13 cellular contexts compared by ENCODE assay signal in genomic region chr2:240571314-240571973, GRCh38. TPM values are rescaled to one million over a fixed set of nuclear protein-coding genes. Genes with fewer than 3 reads are reported as not detected.
DNase-seq lines count a peak whose midpoint lies in the region; ATAC-seq, FAIRE-seq and TF ChIP-seq lines count a peak whose summit lies in the region.
"Had no signal": no experiment of that assay in that cellular context is flagged by ENCODE, and none has a peak within 500 bp of the region (broad histone marks: within the 10 kb centered on the region; RNA-seq: fewer than 3 reads in every experiment).

No MANE protein-coding gene starts in this region.

- no peaks in the 10 kb centered on the region for H3K36me3 Mint-ChIP-seq in stimulated activated naive CD8-positive, alpha-beta T cell treated with anti-CD3 and anti-CD28 coated beads, Interleukin-15, Interleukin-2, amounts not matched to agents 100 ng/mL and 50 ng/mL, for 24 hours (ENCODE audit: low read depth)

- no peak overlapping the region for H3K27ac ChIP-seq in GM12878 (ENCODE audit: control insufficient read depth, insufficient read depth)
- H3K27ac ChIP-seq: uterus had no signal

- SMC1A ChIA-PET in GM12878 (lab: Charles Lee; ENCODE audit: uncharacterized antibody, unreplicated experiment) = no interaction called here

- no TSS peak for BruUV-seq in GM12878 (replicated peaks; lab: Mats Ljungman, UMichigan)

- in situ Hi-C loops in GM12878 (cut with MboI) = no loop called here

- no peaks in the 10 kb centered on the region for H3K27me3 Mint-ChIP-seq in stimulated activated naive CD8-positive, alpha-beta T cell treated with anti-CD3 and anti-CD28 coated beads, Interleukin-15, Interleukin-2, amounts not matched to agents 100 ng/mL and 50 ng/mL, for 24 hours

- TF ChIP-seq RAD21 in GM12878 (IDR thresholded peaks at IDR 0.05; ENCODE audit: insufficient read depth, low read depth, low read length) = no peak

- peaks cover 32% of the 10 kb centered on the region for H3K4me1 Mint-ChIP-seq in stimulated activated naive CD8-positive, alpha-beta T cell treated with anti-CD3 and anti-CD28 coated beads, Interleukin-15, Interleukin-2, amounts not matched to agents 100 ng/mL and 50 ng/mL, for 24 hours (ENCODE audit: low read depth)

- no peaks in the 10 kb centered on the region; the same call in 1 of the 2 replicates for H4K20me1 ChIP-seq in GM12878 (ENCODE audit: control insufficient read depth, insufficient read depth)

- TF ChIP-seq POLR2A in GM12878 (IDR thresholded peaks at IDR 0.05; ENCODE audit: low read depth, low read length) = no peak
- TF ChIP-seq POLR2A in GM12892 (IDR thresholded peaks at IDR 0.05; ENCODE audit: low read depth, low read length) = no peak

- H3K9me3 ChIP-seq in GM12878 (replicated peaks; ENCODE audit: control insufficient read depth, insufficient read depth, low read length) (no peaks in the 10 kb centered on the region), mucosa of stomach (ENCODE audit: control insufficient read depth, low read length) (no peaks in the 10 kb centered on the region)
- H3K9me3 ChIP-seq: uterus had no signal

- POLR2A ChIA-PET in GM12878 (lab: Charles Lee) = interaction anchor here (0.6 to 1.0 kb wide), 2 partner anchors 15 to 750 kb away, joined by 3 to 5 read pairs; partner anchors contain the start of gene CAPN10

- CTCF ChIA-PET in GM12878 (lab: Yijun Ruan, JAX) = interaction anchor here (1.4 to 2.0 kb wide), 2 partner anchors 8 to 57 kb away, joined by 3 to 6 read pairs; no protein-coding TSS in a partner anchor

- H3K4me3 ChIP-seq in GM12878 (no peak overlapping the region), mucosa of stomach (ENCODE audit: low read length) (no peak overlapping the region)
- H3K4me3 ChIP-seq: uterus had no signal

- TF ChIP-seq EP300 in GM12878 (IDR thresholded peaks at IDR 0.05; ENCODE audit: borderline replicate concordance in 1 of 2, control insufficient read depth in 1 of 2, low read depth in 2 of 2, low read length in 2 of 2) = no peak

- peaks cover 0 to 1% of the 10 kb centered on the region in 2 experiments; a peak in 1 of 4 replicates for H3K36me3 ChIP-seq in GM12878 (ENCODE audit: control insufficient read depth in 2 of 2, insufficient read depth in 2 of 2, low read length in 1 of 2)
- H3K36me3 ChIP-seq in mucosa of stomach (ENCODE audit: control insufficient read depth, insufficient read depth, low read length) = peaks cover 15% of the 10 kb centered on the region
- H3K36me3 ChIP-seq: uterus had no signal

- 0 out of 2 replicates have a peak overlapping the region, but pooled peaks have one; percentile 9 for H3K4me2 ChIP-seq in GM12878 (ENCODE audit: control insufficient read depth, insufficient read depth)

- H3K27ac Mint-ChIP-seq in stimulated activated naive CD8-positive, alpha-beta T cell treated with anti-CD3 and anti-CD28 coated beads, Interleukin-15, Interleukin-2, amounts not matched to agents 100 ng/mL and 50 ng/mL, for 24 hours = peak overlapping the region; percentile 36

- no peaks in the 10 kb centered on the region for H3K9me3 Mint-ChIP-seq in stimulated activated naive CD8-positive, alpha-beta T cell treated with anti-CD3 and anti-CD28 coated beads, Interleukin-15, Interleukin-2, amounts not matched to agents 100 ng/mL and 50 ng/mL, for 24 hours

- WGBS in GM12878 (ENCODE audit: insufficient coverage, insufficient replicate concordance, low lambda C conversion rate, missing lambda C conversion rate) = 93% methylated on average over 18 of the region's 18 CpGs

- FAIRE-seq in GM12878 (lab: Jason Lieb, UNC) = no peak
- FAIRE-seq in GM12892 (lab: Jason Lieb, UNC) = no peak

- peaks cover 26% of the 10 kb centered on the region for H3K79me2 ChIP-seq in GM12878 (ENCODE audit: control insufficient read depth, insufficient read depth, low read length)

- H3K9ac ChIP-seq in GM12878 (ENCODE audit: control insufficient read depth, insufficient read depth, low read length) (no peak overlapping the region), mucosa of stomach (ENCODE audit: low read length) (peak overlapping the region; percentile 34)

- no peak overlapping the region for H3K4me3 Mint-ChIP-seq in stimulated activated naive CD8-positive, alpha-beta T cell treated with anti-CD3 and anti-CD28 coated beads, Interleukin-15, Interleukin-2, amounts not matched to agents 100 ng/mL and 50 ng/mL, for 24 hours

- H3K27me3 ChIP-seq in GM12878 (replicated peaks in 1 of 2; ENCODE audit: control insufficient read depth in 2 of 2, insufficient read depth in 2 of 2, low read length in 1 of 2) = no peaks in the 10 kb centered on the region
- H3K27me3 ChIP-seq in mucosa of stomach (ENCODE audit: control insufficient read depth, insufficient read depth, low read length) = no peaks in the 10 kb centered on the region
- H3K27me3 ChIP-seq: uterus had no signal

- H2AFZ ChIP-seq in GM12878 (ENCODE audit: control insufficient read depth, low read depth, low read length) = no peak overlapping the region

- RAD21 ChIA-PET in GM12878 (lab: Charles Lee; ENCODE audit: unreplicated experiment) = no interaction called here

- no peak for ATAC-seq in stimulated activated naive CD8-positive, alpha-beta T cell treated with anti-CD3 and anti-CD28 coated beads, Interleukin-15, Interleukin-2, amounts not matched to agents 100 U/mL and 50 U/mL, for 24 hours
- ATAC-seq in GM12878 (no peak), HG03469 (IDR thresholded peaks at IDR 0.05; ENCODE audit: unreplicated experiment) (no peak), HG03457 (IDR thresholded peaks at IDR 0.05; ENCODE audit: unreplicated experiment) (no peak)

- DNase-seq in stimulated activated naive CD8-positive, alpha-beta T cell treated with anti-CD3 and anti-CD28 coated beads, Interleukin-15, Interleukin-2, amounts not matched to agents 100 U/mL and 50 U/mL, for 24 hours = no peak
- DNase-seq in GM12878 (ENCODE audit: low read depth, low spot score) (no peak), GM12892 (ENCODE audit: insufficient read length) (no peak), KG1 (lab: John Stamatoyannopoulos, UW) (no peak)
- DNase-seq: DMS79 treated with DMSO at 0.1 percent for 48 hours; NCI-H1436 treated with DMSO at 0.1 percent for 48 hours; NCI-H526; stimulated activated CD8-positive, alpha-beta memory T cell treated with anti-CD3 and anti-CD28 coated beads, Interleukin-4, amount 100 ng/mL, for 48 hours had no signal

- no peak for TF ChIP-seq CTCF in GM12878 (IDR thresholded peaks at IDR 0.05 in 2 of 3, conservative IDR thresholded peaks at IDR 0.05 in 1 of 3; ENCODE audit: control insufficient read depth in 2 of 3, extremely low read depth in 1 of 3, insufficient read depth in 1 of 3, low read depth in 3 of 3, low read length in 3 of 3)

- H3K4me1 ChIP-seq in GM12878 (ENCODE audit: control insufficient read depth, insufficient read depth, low read length) = peaks cover 24% of the 10 kb centered on the region
- peaks cover 36% of the 10 kb centered on the region for H3K4me1 ChIP-seq in mucosa of stomach (ENCODE audit: control insufficient read depth, insufficient read depth, low read length)

- intact Hi-C loops in GM12878 (cut with micrococcal nuclease; ENCODE audit: unreplicated experiment) = no loop called here

RNA-seq across cellular contexts. Expression of gene RNPEPL1, which starts 3.2 kb away (rescaled TPM):
- total RNA-seq in GM12878 (2013; cell fraction: nucleolus; rRNA removed) = 20.1 and 20.4 TPM in 2 replicates
- total RNA-seq in GM12878 (2014; rRNA removed) = 18.1 and 21.6 TPM in 2 replicates
- total RNA-seq in GM12878 (2014; rRNA removed; fragmentation: Illumina TruSeq; extraction: Trizol) = 5.4 and 6.2 TPM in 2 replicates
- 49.5 and 53.5 TPM in 2 replicates for total RNA-seq in GM12878 (2021)
- polyA plus RNA-seq in GM12878 (2011; ENCODE audit: low read depth) = 13.5 TPM
- polyA plus RNA-seq in GM12878 (2011; rRNA removed) = 2.2 and 5.4 TPM in 2 replicates
- polyA plus RNA-seq in GM12878 (2011; cell fraction: cytosol; rRNA removed) = 16.9 and 21.7 TPM in 2 replicates
- 81.1 and 82.2 TPM in 2 replicates for polyA plus RNA-seq in GM12878 (2011; cell fraction: nucleus; rRNA removed)
- 34.1 and 38.3 TPM in 2 replicates for polyA plus RNA-seq in GM12878 (2012)
- polyA plus RNA-seq in GM12878 (2014; fragmentation: Illumina TruSeq; extraction: Trizol) = 1.1 and 6.7 TPM in 2 replicates
- polyA plus RNA-seq in GM12878 (2014; fragmentation: Nextera tagmentation; extraction: Ambion mirVana) = 1 to 10 TPM in 1 of 2 experiments, under 1 TPM in 1; 0.24 to 1.2 TPM
- 32.0 and 42.9 TPM in 2 replicates for polyA plus RNA-seq in GM12878 (2014; rRNA removed)
- 1 to 10 TPM; 6.9 to 9.6 TPM for polyA plus RNA-seq in GM12878 (2016; fragmentation: Nextera tagmentation; extraction: Ambion mirVana)
- polyA minus RNA-seq in GM12878 (2011; rRNA and poly(A)+ RNA removed) = 8.1 and 20.4 TPM in 2 replicates
- 23.8 and 30.4 TPM in 2 replicates for polyA minus RNA-seq in GM12878 (2011; cell fraction: cytosol; rRNA and poly(A)+ RNA removed)
- polyA minus RNA-seq in GM12878 (2011; cell fraction: nucleus; rRNA and poly(A)+ RNA removed) = 12.5 and 29.9 TPM in 2 replicates
- 10.2 TPM for polyA plus RNA-seq in GM12892 (2012; ENCODE audit: missing spikeins)

RNA-seq across cellular contexts. Expression of gene DUSP28, which starts 11.3 kb away (rescaled TPM):
- 10.4 and 11.4 TPM in 2 replicates for total RNA-seq in GM12878 (2013; cell fraction: nucleolus; rRNA removed)
- 8.2 and 8.6 TPM in 2 replicates for total RNA-seq in GM12878 (2014; rRNA removed)
- 3.4 and 3.6 TPM in 2 replicates for total RNA-seq in GM12878 (2014; rRNA removed; fragmentation: Illumina TruSeq; extraction: Trizol)
- 4.8 and 5.2 TPM in 2 replicates for total RNA-seq in GM12878 (2021)
- 3.1 TPM for polyA plus RNA-seq in GM12878 (2011; ENCODE audit: low read depth)
- polyA plus RNA-seq in GM12878 (2011; rRNA removed) = 9.5 and 11.0 TPM in 2 replicates
- 6.3 and 6.4 TPM in 2 replicates for polyA plus RNA-seq in GM12878 (2011; cell fraction: cytosol; rRNA removed)
- 3.7 and 5.9 TPM in 2 replicates for polyA plus RNA-seq in GM12878 (2011; cell fraction: nucleus; rRNA removed)
- polyA plus RNA-seq in GM12878 (2012) = 7.7 and 8.3 TPM in 2 replicates
- polyA plus RNA-seq in GM12878 (2014; fragmentation: Illumina TruSeq; extraction: Trizol) = 4.4 and 4.6 TPM in 2 replicates
- polyA plus RNA-seq in GM12878 (2014; fragmentation: Nextera tagmentation; extraction: Ambion mirVana) = 1 to 10 TPM; 2.5 to 3.0 TPM
- 6.2 and 7.6 TPM in 2 replicates for polyA plus RNA-seq in GM12878 (2014; rRNA removed)
- polyA plus RNA-seq in GM12878 (2016; fragmentation: Nextera tagmentation; extraction: Ambion mirVana) = 10 to 100 TPM; 11.6 to 12.5 TPM
- 7.6 and 10.9 TPM in 2 replicates for polyA minus RNA-seq in GM12878 (2011; rRNA and poly(A)+ RNA removed)
- 1.7 and 3.6 TPM in 2 replicates for polyA minus RNA-seq in GM12878 (2011; cell fraction: cytosol; rRNA and poly(A)+ RNA removed)
- polyA minus RNA-seq in GM12878 (2011; cell fraction: nucleus; rRNA and poly(A)+ RNA removed) = 6.4 and 11.9 TPM in 2 replicates
- 7.3 TPM for polyA plus RNA-seq in GM12892 (2012; ENCODE audit: missing spikeins)

RNA-seq across cellular contexts. Expression of gene ANKMY1, which starts 13.7 kb away (rescaled TPM):
- 30.8 and 36.5 TPM in 2 replicates for total RNA-seq in GM12878 (2013; cell fraction: nucleolus; rRNA removed)
- total RNA-seq in GM12878 (2014; rRNA removed) (8.4 and 11.5 TPM in 2 replicates), GM12878 (2014; rRNA removed; fragmentation: Illumina TruSeq; extraction: Trizol) (9.6 and 10.7 TPM in 2 replicates), GM12878 (2021) (15.3 and 19.6 TPM in 2 replicates)
- polyA plus RNA-seq in GM12878 (2011; ENCODE audit: low read depth) = 5.1 TPM
- polyA plus RNA-seq in GM12878 (2011; rRNA removed) (5.8 and 7.3 TPM in 2 replicates), GM12878 (2014; fragmentation: Illumina TruSeq; extraction: Trizol) (9.0 and 15.1 TPM in 2 replicates), GM12878 (2014; fragmentation: Nextera tagmentation; extraction: Ambion mirVana) (1 to 10 TPM; 1.1 to 2.4 TPM), GM12878 (2014; rRNA removed) (11.6 and 13.8 TPM in 2 replicates), GM12878 (2016; fragmentation: Nextera tagmentation; extraction: Ambion mirVana) (10 to 100 TPM; 10.3 to 11.5 TPM)
- 9.3 and 9.6 TPM in 2 replicates for polyA plus RNA-seq in GM12878 (2011; cell fraction: cytosol; rRNA removed)
- polyA plus RNA-seq in GM12878 (2011; cell fraction: nucleus; rRNA removed) = 17.5 and 21.5 TPM in 2 replicates
- polyA plus RNA-seq in GM12878 (2012) = 9.4 and 9.8 TPM in 2 replicates
- polyA minus RNA-seq in GM12878 (2011; rRNA and poly(A)+ RNA removed) = 12.7 and 18.9 TPM in 2 replicates
- polyA minus RNA-seq in GM12878 (2011; cell fraction: cytosol; rRNA and poly(A)+ RNA removed) = 6.4 and 8.2 TPM in 2 replicates
- polyA minus RNA-seq in GM12878 (2011; cell fraction: nucleus; rRNA and poly(A)+ RNA removed) = 13.8 and 23.8 TPM in 2 replicates
- polyA plus RNA-seq in GM12892 (2012; ENCODE audit: missing spikeins) = 9.9 TPM

RNA-seq across cellular contexts. Expression of gene CAPN10, which starts 15.1 kb away (rescaled TPM):
- 79.8 and 82.5 TPM in 2 replicates for total RNA-seq in GM12878 (2013; cell fraction: nucleolus; rRNA removed)
- total RNA-seq in GM12878 (2014; rRNA removed) (26.6 and 32.9 TPM in 2 replicates), GM12878 (2014; rRNA removed; fragmentation: Illumina TruSeq; extraction: Trizol) (8.4 and 12.4 TPM in 2 replicates), GM12878 (2021) (31.5 and 40.6 TPM in 2 replicates)
- polyA plus RNA-seq in GM12878 (2011; ENCODE audit: low read depth) = 4.5 TPM
- polyA plus RNA-seq in GM12878 (2011; rRNA removed) (6.0 and 10.3 TPM in 2 replicates), GM12878 (2014; fragmentation: Illumina TruSeq; extraction: Trizol) (2.4 and 7.3 TPM in 2 replicates), GM12878 (2014; fragmentation: Nextera tagmentation; extraction: Ambion mirVana) (1 to 10 TPM in 1 of 2 experiments, under 1 TPM in 1; 0.37 to 1.6 TPM), GM12878 (2014; rRNA removed) (38.2 and 46.0 TPM in 2 replicates), GM12878 (2016; fragmentation: Nextera tagmentation; extraction: Ambion mirVana) (10 to 100 TPM; 22.6 to 27.1 TPM)
- polyA plus RNA-seq in GM12878 (2011; cell fraction: cytosol; rRNA removed) = 9.9 and 23.2 TPM in 2 replicates
- polyA plus RNA-seq in GM12878 (2011; cell fraction: nucleus; rRNA removed) = 159 and 187 TPM in 2 replicates
- polyA plus RNA-seq in GM12878 (2012) = 19.0 and 21.0 TPM in 2 replicates
- polyA minus RNA-seq in GM12878 (2011; rRNA and poly(A)+ RNA removed) = 7.5 and 13.8 TPM in 2 replicates
- 7.4 and 9.0 TPM in 2 replicates for polyA minus RNA-seq in GM12878 (2011; cell fraction: cytosol; rRNA and poly(A)+ RNA removed)
- polyA minus RNA-seq in GM12878 (2011; cell fraction: nucleus; rRNA and poly(A)+ RNA removed) = 31.7 and 59.3 TPM in 2 replicates
- polyA plus RNA-seq in GM12892 (2012; ENCODE audit: missing spikeins) = 12.0 TPM

RNA-seq across cellular contexts. Expression of gene GPR35, which starts 53.8 kb away (rescaled TPM):
- 8.6 and 8.8 TPM in 2 replicates for total RNA-seq in GM12878 (2013; cell fraction: nucleolus; rRNA removed)
- total RNA-seq in GM12878 (2014; rRNA removed) (0.76 and 1.6 TPM in 2 replicates), GM12878 (2014; rRNA removed; fragmentation: Illumina TruSeq; extraction: Trizol) (0.14 TPM in 1 of 2 replicates, not detected in the other), GM12878 (2021) (0.56 and 1.1 TPM in 2 replicates)
- 0.62 TPM for polyA plus RNA-seq in GM12878 (2011; ENCODE audit: low read depth)
- polyA plus RNA-seq in GM12878 (2011; rRNA removed) (0.43 and 0.75 TPM in 2 replicates), GM12878 (2014; fragmentation: Illumina TruSeq; extraction: Trizol) (0.18 TPM in 1 of 2 replicates, not detected in the other), GM12878 (2014; fragmentation: Nextera tagmentation; extraction: Ambion mirVana) (not detected), GM12878 (2014; rRNA removed) (0.74 and 1.3 TPM in 2 replicates), GM12878 (2016; fragmentation: Nextera tagmentation; extraction: Ambion mirVana) (under 1 TPM; 0.14 to 0.32 TPM)
- 2.9 and 3.1 TPM in 2 replicates for polyA plus RNA-seq in GM12878 (2011; cell fraction: cytosol; rRNA removed)
- polyA plus RNA-seq in GM12878 (2011; cell fraction: nucleus; rRNA removed) = 4.4 TPM in 2 replicates
- polyA plus RNA-seq in GM12878 (2012) = 1.8 and 2.4 TPM in 2 replicates
- polyA minus RNA-seq in GM12878 (2011; rRNA and poly(A)+ RNA removed) = 2.0 and 3.3 TPM in 2 replicates
- 1.7 TPM in 1 of 2 replicates, not detected in the other for polyA minus RNA-seq in GM12878 (2011; cell fraction: cytosol; rRNA and poly(A)+ RNA removed)
- 0.97 and 1.1 TPM in 2 replicates for polyA minus RNA-seq in GM12878 (2011; cell fraction: nucleus; rRNA and poly(A)+ RNA removed)
- polyA plus RNA-seq in GM12892 (2012; ENCODE audit: missing spikeins) = 1.1 TPM
